Comparison of ENCODE assay signal across 28 cellular contexts in the genomic region with DNA sequence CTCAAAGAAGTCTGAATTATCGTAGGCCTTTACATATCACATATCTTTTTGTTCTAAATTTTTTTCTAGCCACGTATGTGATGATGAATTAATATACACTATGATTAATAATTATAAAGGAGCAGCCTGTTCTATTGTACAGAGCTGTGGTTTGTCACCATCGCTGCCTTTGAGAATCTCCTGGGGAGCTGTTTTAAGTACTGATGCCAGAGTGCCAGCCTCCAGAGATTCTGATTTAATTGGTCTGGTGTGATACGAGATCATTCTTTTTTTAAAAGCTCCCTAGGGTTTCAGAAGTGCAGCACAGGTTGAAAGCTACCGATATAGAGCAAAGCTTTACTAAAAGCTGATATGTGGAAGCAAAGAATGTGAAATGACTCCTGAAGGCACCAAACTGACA.
"Had no signal": no experiment of that assay in that cellular context is flagged by ENCODE, and none has a peak within 500 bp of the region (broad histone marks: within the 10 kb centered on the region; RNA-seq: fewer than 3 reads in every experiment).

No MANE protein-coding gene starts in this region.

- H3K27ac ChIP-seq: ascending aorta, cardiac muscle cell, colonic mucosa, SJSA1, VCaP had no signal

- ATAC-seq: K562, Panc1 had no signal

- H3K36me3 ChIP-seq: ascending aorta, cardiac muscle cell, colonic mucosa, SJSA1 had no signal

- H3K9ac ChIP-seq: SK-N-SH had no signal

- H3K9me2 ChIP-seq: SK-N-SH had no signal

- H3K4me3 ChIP-seq: ascending aorta, cardiac muscle cell, colonic mucosa, K562, SJSA1 had no signal

- H3K4me2 ChIP-seq: SK-N-SH had no signal

- H3K9me3 ChIP-seq: ascending aorta, colonic mucosa, SJSA1, SK-N-SH had no signal

- H3K27me3 ChIP-seq: ascending aorta, cardiac muscle cell, colonic mucosa had no signal

- DNase-seq: activated B cell treated with CpG ODN at 0.5 μM for 24 hours; activated CD4-positive, alpha-beta memory T cell treated with anti-CD3 and anti-CD28 coated beads for 36 hours; activated CD4-positive, alpha-beta T cell treated with anti-CD3 and anti-CD28 coated beads for 4 hours; activated CD4-positive, alpha-beta T cell treated with anti-CD3 and anti-CD28 coated beads, Interleukin-2, amount 50 U/mL, for 1 hour; activated CD4-positive, CD25-positive, alpha-beta regulatory T cell treated with anti-CD3 and anti-CD28 coated beads, Interleukin-2, amount 50 U/mL, for 72 hours; activated CD8-positive, alpha-beta memory T cell treated with anti-CD3 and anti-CD28 coated beads, Interleukin-2, amount 50 U/mL, for 4 hours; activated effector memory CD4-positive, alpha-beta T cell treated with anti-CD3 and anti-CD28 coated beads, Interleukin-2, amount 50 U/mL, for 16 hours; activated naive CD4-positive, alpha-beta T cell; activated naive CD4-positive, alpha-beta T cell treated with anti-CD3 and anti-CD28 coated beads, Interleukin-2, amount 50 U/mL, for 16 hours; activated naive CD8-positive, alpha-beta T cell treated with anti-CD3 and anti-CD28 coated beads for 36 hours; activated T-cell treated with anti-CD3 and anti-CD28 coated beads for 4 hours; activated T-cell treated with anti-CD3 and anti-CD28 coated beads, Interleukin-2, amount 50 U/mL, for 48 hours; amygdala; colonic mucosa; NCI-H1105 treated with DMSO at 0.1 percent for 48 hours; NCI-H1694; NCI-H2029; NCI-H226; NCI-H446 treated with DMSO at 0.1 percent for 48 hours; NCI-H524; SHP77 treated with DMSO at 0.1 percent for 48 hours; SK-N-SH had no signal
